8 cellular contexts compared by ENCODE assay signal in the genomic region with DNA sequence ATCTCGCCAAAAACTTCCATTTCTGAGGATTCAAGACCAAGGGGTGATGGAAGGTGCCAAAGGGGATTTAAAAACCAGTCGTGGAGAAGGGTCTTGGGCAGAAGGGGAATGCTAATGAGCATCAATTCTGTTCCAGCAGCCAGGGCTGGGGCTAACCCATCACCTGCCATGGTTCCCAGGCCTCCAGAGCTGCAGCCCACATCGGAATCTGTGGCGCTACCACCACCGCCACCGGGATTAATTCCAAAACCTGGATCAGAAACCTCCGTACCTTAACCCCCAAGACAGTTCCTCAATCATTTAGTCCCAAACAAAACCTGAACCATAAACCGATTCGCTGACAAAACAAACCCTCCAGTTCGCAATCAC. TPM values are rescaled to one million over a fixed set of nuclear protein-coding genes. Genes with fewer than 3 reads are reported as not detected.
DNase-seq lines count a peak whose midpoint lies in the region; ATAC-seq, FAIRE-seq and TF ChIP-seq lines count a peak whose summit lies in the region.

No MANE protein-coding gene starts in this region.

- no peak for TF ChIP-seq CTCF in IMR-90 (conservative IDR thresholded peaks at IDR 0.05; ENCODE audit: low read depth, low read length)
- TF ChIP-seq CTCF in bronchial epithelial cell (IDR thresholded peaks at IDR 0.05; ENCODE audit: insufficient read depth, low read length, severe bottlenecking): no peak
- TF ChIP-seq CTCF in lower leg skin (IDR thresholded peaks at IDR 0.05): no peak
- no peak for TF ChIP-seq CTCF in tibial artery (IDR thresholded peaks at IDR 0.05)
- no peak for TF ChIP-seq CTCF in D721Med (IDR thresholded peaks at IDR 0.05; ENCODE audit: insufficient read depth, missing control alignments)

- FAIRE-seq in bronchial epithelial cell (lab: Jason Lieb, UNC): no peak
- FAIRE-seq in D721Med (lab: Jason Lieb, UNC): no peak

- peak overlapping the region; percentile 83 for H3K4me2 ChIP-seq in IMR-90 (ENCODE audit: low read depth, low read length)

- H3K27ac ChIP-seq in IMR-90 (ENCODE audit: insufficient read depth, low read length) (peak overlapping the region; percentile 82), tibial artery (peak overlapping the region; percentile 81 to 89)

- POLR2A ChIA-PET in IMR-90 (lab: Charles Lee; ENCODE audit: unreplicated experiment): no interaction called here

- peak overlapping the region; percentile 100 for H2AFZ ChIP-seq in IMR-90 (replicated peaks; ENCODE audit: low read length, poor library complexity)

- no peak overlapping the region for H2BK120ac ChIP-seq in IMR-90 (ENCODE audit: low read depth, low read length)

- peak overlapping the region; percentile 66 for H2AK9ac ChIP-seq in IMR-90 (replicated peaks; ENCODE audit: low read depth, low read length, poor library complexity)

- no peak overlapping the region for H2AK5ac ChIP-seq in IMR-90 (ENCODE audit: low read depth, low read length)

- H3K36me3 ChIP-seq in IMR-90 (ENCODE audit: control insufficient read depth, insufficient read depth, low read length) (peaks cover 3% of the 10 kb centered on the region), bronchial epithelial cell (ENCODE audit: control insufficient read depth, insufficient read depth, low read length) (peaks cover 2% of the 10 kb centered on the region), tibial artery (peaks cover 25 to 33% (median 32%) of the 10 kb centered on the region in 3 donors)

- H4K20me1 ChIP-seq in IMR-90 (ENCODE audit: insufficient read depth, low read length): no peaks in the 10 kb centered on the region

- peaks cover 1% of the 10 kb centered on the region; the same call in 1 of the 2 replicates for H3K9me3 ChIP-seq in IMR-90 (ENCODE audit: control insufficient read depth, insufficient read depth, low read length)
- H3K9me3 ChIP-seq in tibial artery: peaks cover 0 to 29% (median 5%) of the 10 kb centered on the region in 3 donors

- H3K4me3 ChIP-seq in IMR-90 (ENCODE audit: insufficient read depth, low read depth, low read length) (peak overlapping the region; percentile 98), bronchial epithelial cell (ENCODE audit: low read depth, low read length) (peak overlapping the region; percentile 94), lower leg skin (ENCODE audit: low read depth, poor library complexity, severe bottlenecking) (peak overlapping the region; percentile 70), tibial artery (peak overlapping the region; percentile 67 to 71)

- TF ChIP-seq POLR2A in IMR-90 (IDR thresholded peaks at IDR 0.05; ENCODE audit: low read depth, low read length) (no peak), lower leg skin (IDR thresholded peaks at IDR 0.05) (no peak)

- H4K91ac ChIP-seq in IMR-90 (ENCODE audit: insufficient read depth, low read depth, low read length): no peak overlapping the region

- in situ Hi-C loops in IMR-90 (cut with MboI; ENCODE audit: low sequenced_read_pairs): no loop called here

- TF ChIP-seq RAD21 in IMR-90 (IDR thresholded peaks at IDR 0.05; ENCODE audit: low read length): no peak

- H3K4me1 ChIP-seq in IMR-90 (ENCODE audit: control insufficient read depth, insufficient read depth, low read length) (no peaks in the 10 kb centered on the region), tibial artery (peaks cover 0 to 13% (median 0%) of the 10 kb centered on the region in 4 donors)

- peak overlapping the region; percentile 89; the same call in 1 of the 2 replicates for H3K23ac ChIP-seq in IMR-90 (ENCODE audit: low read depth, low read length)

- H2BK5ac ChIP-seq in IMR-90 (ENCODE audit: low read depth, low read length, poor library complexity, severe bottlenecking): peak overlapping the region; percentile 71

- H2BK15ac ChIP-seq in IMR-90 (ENCODE audit: low read depth, low read length): no peak overlapping the region

- H4K8ac ChIP-seq in IMR-90 (ENCODE audit: low read depth in 2 of 2, low read length in 2 of 2): peak overlapping the region; percentile 86 to 99; a peak in 2 of 4 replicates

- H3K27me3 ChIP-seq in IMR-90 (ENCODE audit: control insufficient read depth, insufficient read depth, low read length) (no peaks in the 10 kb centered on the region), bronchial epithelial cell (ENCODE audit: control insufficient read depth, insufficient read depth, low read length) (no peaks in the 10 kb centered on the region), tibial artery (no peaks in the 10 kb centered on the region)

- peak; percentile 6 for DNase-seq in EH (ENCODE audit: low read depth)
- no peak for DNase-seq in IMR-90
- DNase-seq in bronchial epithelial cell (ENCODE audit: low read depth): no peak
- no peak for DNase-seq in lower leg skin (ENCODE audit: low spot score in 2 of 2)
- DNase-seq in tibial artery: no peak
- no peak for DNase-seq in activated CD8-positive, alpha-beta memory T cell treated with anti-CD3 and anti-CD28 coated beads, Interleukin-2, amount 50 U/mL, for 48 hours
- DNase-seq in D721Med (ENCODE audit: insufficient read length, low spot score): no peak

- dilution Hi-C loops in IMR-90 (cut with HindIII; ENCODE audit: low sequenced_read_pairs, unreplicated experiment): no loop called here

- peak overlapping the region; percentile 70; the same call in 1 of the 2 replicates for H3K56ac ChIP-seq in IMR-90 (ENCODE audit: extremely low read depth, insufficient read depth, low read length)

- peak overlapping the region; percentile 94 for H3K9ac ChIP-seq in IMR-90 (ENCODE audit: low read depth, low read length)

- intact Hi-C loops in IMR-90 (cut with micrococcal nuclease) (no loop called here), lower leg skin (cut with DNase I; ENCODE audit: low total_unique reads) (no loop called here), tibial artery (cut with DNase I; ENCODE audit: low total_unique reads) (no loop called here)

- no peaks in the 10 kb centered on the region for H3K9me1 ChIP-seq in IMR-90 (ENCODE audit: insufficient read depth, low read length)

- CTCF ChIA-PET in IMR-90 (lab: Yijun Ruan, JAX): no interaction called here

- TSS peak; percentile 51 for BruUV-seq in IMR-90 (replicated peaks; lab: Mats Ljungman, UMichigan)

- no peak overlapping the region for H2BK20ac ChIP-seq in IMR-90 (ENCODE audit: low read depth, low read length)

- H3K4ac ChIP-seq in IMR-90 (ENCODE audit: low read depth, low read length): no peak overlapping the region

- no peak overlapping the region for H4K5ac ChIP-seq in IMR-90 (ENCODE audit: low read depth, low read length)

- H3K14ac ChIP-seq in IMR-90 (replicated peaks; ENCODE audit: low read depth, low read length): peak overlapping the region; percentile 97; the same call in 1 of the 2 replicates

- no peak overlapping the region for H3K18ac ChIP-seq in IMR-90 (ENCODE audit: low read depth, low read length)

- WGBS in IMR-90 (ENCODE audit: extremely low coverage in 2 of 2, insufficient read length in 1 of 2), 2 experiments: 10% methylated on average over 5 of the region's 10 CpGs; no CpG with 5 or more reads in 1 of the 2 experiments
- 4 to 8% methylated on average over 10 of the region's 10 CpGs for WGBS in lower leg skin, 2 donors

- ATAC-seq in IMR-90 (ENCODE audit: low read depth) (peak; percentile 22), HG03095 (IDR thresholded peaks at IDR 0.05; ENCODE audit: unreplicated experiment) (no peak)

- peaks cover 11 to 14% of the 10 kb centered on the region in 2 experiments for H3K79me1 ChIP-seq in IMR-90 (ENCODE audit: low read depth in 1 of 2, low read length in 2 of 2)

TF ChIP-seq in IMR-90, 13 proteins besides CTCF, POLR2A, EP300 and RAD21:
- TF ChIP-seq FOS (IDR thresholded peaks at IDR 0.05; ENCODE audit: low read depth, low read length) (no peak), NFE2L2 (IDR thresholded peaks at IDR 0.05; ENCODE audit: low read depth, low read length) (no peak), RCOR1 (IDR thresholded peaks at IDR 0.05; ENCODE audit: insufficient replicate concordance, low read length) (no peak), MXI1 (IDR thresholded peaks at IDR 0.05; ENCODE audit: borderline replicate concordance, low read depth, low read length) (no peak), MAZ (IDR thresholded peaks at IDR 0.05; ENCODE audit: borderline replicate concordance, low read depth, low read length) (no peak)
- TF ChIP-seq, protein P1, sequence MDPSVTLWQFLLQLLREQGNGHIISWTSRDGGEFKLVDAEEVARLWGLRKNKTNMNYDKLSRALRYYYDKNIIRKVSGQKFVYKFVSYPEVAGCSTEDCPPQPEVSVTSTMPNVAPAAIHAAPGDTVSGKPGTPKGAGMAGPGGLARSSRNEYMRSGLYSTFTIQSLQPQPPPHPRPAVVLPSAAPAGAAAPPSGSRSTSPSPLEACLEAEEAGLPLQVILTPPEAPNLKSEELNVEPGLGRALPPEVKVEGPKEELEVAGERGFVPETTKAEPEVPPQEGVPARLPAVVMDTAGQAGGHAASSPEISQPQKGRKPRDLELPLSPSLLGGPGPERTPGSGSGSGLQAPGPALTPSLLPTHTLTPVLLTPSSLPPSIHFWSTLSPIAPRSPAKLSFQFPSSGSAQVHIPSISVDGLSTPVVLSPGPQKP (IDR thresholded peaks at IDR 0.05; ENCODE audit: borderline replicate concordance, low read depth, low read length): no peak
TF ChIP-seq in IMR-90: peak in this region for 0.

RNA-seq across cellular contexts. Expression of a gene that starts 0.6 kb away (rescaled TPM):
- total RNA-seq in IMR-90 (2012; rRNA removed) (9.7 and 10.9 TPM in 2 replicates), bronchial epithelial cell (9.0 and 12.4 TPM in 2 replicates), lower leg skin (10 to 100 TPM; 10.6 to 19.2 (median 16.3) TPM)
- 2.0 and 2.2 TPM in 2 replicates for polyA plus RNA-seq in IMR-90 (2012; rRNA removed)
- polyA plus RNA-seq in IMR-90 (2012; cell fraction: cytosol; rRNA removed): 0.34 and 0.95 TPM in 2 replicates
- polyA plus RNA-seq in IMR-90 (2012; cell fraction: nucleus; rRNA removed; ENCODE audit: low replicate concordance): 0.63 and 4.3 TPM in 2 replicates

RNA-seq across cellular contexts. Expression of a gene that starts 20.8 kb away (rescaled TPM):
- total RNA-seq in IMR-90 (2012; rRNA removed) (12.4 and 13.9 TPM in 2 replicates), bronchial epithelial cell (8.1 and 9.0 TPM in 2 replicates), lower leg skin (1 to 10 TPM; 3.9 to 6.4 (median 4.3) TPM)
- polyA plus RNA-seq in IMR-90 (2012; rRNA removed): 2.5 and 3.4 TPM in 2 replicates
- polyA plus RNA-seq in IMR-90 (2012; cell fraction: cytosol; rRNA removed): 0.58 and 0.68 TPM in 2 replicates
- 0.51 and 4.0 TPM in 2 replicates for polyA plus RNA-seq in IMR-90 (2012; cell fraction: nucleus; rRNA removed; ENCODE audit: low replicate concordance)

RNA-seq across cellular contexts. Expression of a gene that starts 20.8 kb away (rescaled TPM):
- 12.8 and 14.0 TPM in 2 replicates for total RNA-seq in IMR-90 (2012; rRNA removed)
- polyA plus RNA-seq in IMR-90 (2012; rRNA removed): 3.7 and 4.7 TPM in 2 replicates
- 0.93 and 4.0 TPM in 2 replicates for polyA plus RNA-seq in IMR-90 (2012; cell fraction: cytosol; rRNA removed)
- 1.0 and 9.6 TPM in 2 replicates for polyA plus RNA-seq in IMR-90 (2012; cell fraction: nucleus; rRNA removed; ENCODE audit: low replicate concordance)
- total RNA-seq in bronchial epithelial cell: 11.6 TPM in 2 replicates
- total RNA-seq in lower leg skin: 10 to 100 TPM in 2 of 4 donors, 1 to 10 TPM in 2; 7.3 to 21.9 (median 12.1) TPM

RNA-seq across cellular contexts. Expression of a gene that starts 41.2 kb away (rescaled TPM):
- 12.4 and 12.8 TPM in 2 replicates for total RNA-seq in IMR-90 (2012; rRNA removed)
- 3.2 and 4.5 TPM in 2 replicates for polyA plus RNA-seq in IMR-90 (2012; rRNA removed)
- polyA plus RNA-seq in IMR-90 (2012; cell fraction: cytosol; rRNA removed): 0.62 and 1.3 TPM in 2 replicates
- 12.3 and 45.1 TPM in 2 replicates for polyA plus RNA-seq in IMR-90 (2012; cell fraction: nucleus; rRNA removed; ENCODE audit: low replicate concordance)
- 8.2 and 17.2 TPM in 2 replicates for total RNA-seq in bronchial epithelial cell
- total RNA-seq in lower leg skin: 10 to 100 TPM in 2 of 4 donors, 1 to 10 TPM in 2; 8.2 to 20.7 (median 11.2) TPM
